1 cellular context compared by ENCODE assay signal in genomic region chr2:54077088-54077900, GRCh38.
TF ChIP-seq lines count a peak whose summit lies in the region.

No MANE protein-coding gene starts in this region.

TF ChIP-seq in GM12878, 131 proteins besides CTCF, POLR2A, EP300 and RAD21:
- TF ChIP-seq, protein P1, sequence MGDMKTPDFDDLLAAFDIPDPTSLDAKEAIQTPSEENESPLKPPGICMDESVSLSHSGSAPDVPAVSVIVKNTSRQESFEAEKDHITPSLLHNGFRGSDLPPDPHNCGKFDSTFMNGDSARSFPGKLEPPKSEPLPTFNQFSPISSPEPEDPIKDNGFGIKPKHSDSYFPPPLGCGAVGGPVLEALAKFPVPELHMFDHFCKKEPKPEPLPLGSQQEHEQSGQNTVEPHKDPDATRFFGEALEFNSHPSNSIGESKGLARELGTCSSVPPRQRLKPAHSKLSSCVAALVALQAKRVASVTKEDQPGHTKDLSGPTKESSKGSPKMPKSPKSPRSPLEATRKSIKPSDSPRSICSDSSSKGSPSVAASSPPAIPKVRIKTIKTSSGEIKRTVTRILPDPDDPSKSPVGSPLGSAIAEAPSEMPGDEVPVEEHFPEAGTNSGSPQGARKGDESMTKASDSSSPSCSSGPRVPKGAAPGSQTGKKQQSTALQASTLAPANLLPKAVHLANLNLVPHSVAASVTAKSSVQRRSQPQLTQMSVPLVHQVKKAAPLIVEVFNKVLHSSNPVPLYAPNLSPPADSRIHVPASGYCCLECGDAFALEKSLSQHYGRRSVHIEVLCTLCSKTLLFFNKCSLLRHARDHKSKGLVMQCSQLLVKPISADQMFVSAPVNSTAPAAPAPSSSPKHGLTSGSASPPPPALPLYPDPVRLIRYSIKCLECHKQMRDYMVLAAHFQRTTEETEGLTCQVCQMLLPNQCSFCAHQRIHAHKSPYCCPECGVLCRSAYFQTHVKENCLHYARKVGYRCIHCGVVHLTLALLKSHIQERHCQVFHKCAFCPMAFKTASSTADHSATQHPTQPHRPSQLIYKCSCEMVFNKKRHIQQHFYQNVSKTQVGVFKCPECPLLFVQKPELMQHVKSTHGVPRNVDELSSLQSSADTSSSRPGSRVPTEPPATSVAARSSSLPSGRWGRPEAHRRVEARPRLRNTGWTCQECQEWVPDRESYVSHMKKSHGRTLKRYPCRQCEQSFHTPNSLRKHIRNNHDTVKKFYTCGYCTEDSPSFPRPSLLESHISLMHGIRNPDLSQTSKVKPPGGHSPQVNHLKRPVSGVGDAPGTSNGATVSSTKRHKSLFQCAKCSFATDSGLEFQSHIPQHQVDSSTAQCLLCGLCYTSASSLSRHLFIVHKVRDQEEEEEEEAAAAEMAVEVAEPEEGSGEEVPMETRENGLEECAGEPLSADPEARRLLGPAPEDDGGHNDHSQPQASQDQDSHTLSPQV (IDR thresholded peaks at IDR 0.05): no peak
- TF ChIP-seq STAT1 (conservative IDR thresholded peaks at IDR 0.05) (no peak), CBX5 (IDR thresholded peaks at IDR 0.05; ENCODE audit: low read depth) (no peak), SPI1 (IDR thresholded peaks at IDR 0.05; ENCODE audit: borderline replicate concordance, insufficient read depth, low read depth, low read length) (peak; percentile 68; the same call in 1 of the 2 replicates), KLF5 (IDR thresholded peaks at IDR 0.05; ENCODE audit: partially characterized antibody) (no peak)
